In genomic region chr7:115707684-115708341, GRCh38 we compare ENCODE assay signal across 17 cellular contexts.
DNase-seq lines count a peak whose midpoint lies in the region; ATAC-seq and TF ChIP-seq lines count a peak whose summit lies in the region.
"Had no signal": no experiment of that assay in that cellular context is flagged by ENCODE, and none has a peak within 500 bp of the region (broad histone marks: within the 10 kb centered on the region; RNA-seq: fewer than 3 reads in every experiment).

No MANE protein-coding gene starts in this region.

- no peak overlapping the region for H3K4me3 Mint-ChIP-seq in Caco-2 (ENCODE audit: unreplicated experiment)
- H3K4me3 Mint-ChIP-seq: activated naive CD8-positive, alpha-beta T cell treated with anti-CD3 and anti-CD28 coated beads, Interleukin-2, amount 50 U/mL, for 24 hours; B cell had no signal

- H3K9me3 ChIP-seq in Caco-2, result no peaks in the 10 kb centered on the region
- H3K9me3 ChIP-seq: mucosa of descending colon, SK-N-SH had no signal

- H3K27me3 ChIP-seq in Caco-2 (replicated peaks; ENCODE audit: control insufficient read depth, insufficient read depth, low read length), result no peaks in the 10 kb centered on the region

- H3K4me3 ChIP-seq in Caco-2 (ENCODE audit: low read depth, low read length), result no peak overlapping the region
- H3K4me3 ChIP-seq: coronary artery, mucosa of descending colon had no signal

- TF ChIP-seq CTCF in Caco-2 (IDR thresholded peaks at IDR 0.05; ENCODE audit: insufficient read depth in 1 of 2, low read depth in 1 of 2, low read length in 1 of 2, severe bottlenecking in 1 of 2, unreplicated experiment in 1 of 2), result no peak
- no peak for TF ChIP-seq CTCF in GM10248 (IDR thresholded peaks at IDR 0.05; ENCODE audit: control extremely low read depth, extremely low read depth, low read depth, missing control alignments)

- H3K27me3 Mint-ChIP-seq in Caco-2 (ENCODE audit: insufficient read depth, unreplicated experiment), result peaks cover 6% of the 10 kb centered on the region
- H3K27me3 Mint-ChIP-seq: activated naive CD8-positive, alpha-beta T cell treated with anti-CD3 and anti-CD28 coated beads, Interleukin-2, amount 50 U/mL, for 24 hours; B cell had no signal

- peak overlapping the region; percentile 62 for H3K27ac Mint-ChIP-seq in Caco-2 (ENCODE audit: unreplicated experiment)
- H3K27ac Mint-ChIP-seq: activated naive CD8-positive, alpha-beta T cell treated with anti-CD3 and anti-CD28 coated beads, Interleukin-2, amount 50 U/mL, for 24 hours; B cell had no signal

- no peaks in the 10 kb centered on the region for H3K36me3 ChIP-seq in Caco-2 (ENCODE audit: control insufficient read depth, insufficient read depth, low read length)

- POLR2A ChIA-PET in Caco-2 (lab: Charles Lee), result no interaction called here
- POLR2A ChIA-PET in GM10248 (lab: Yijun Ruan, JAX), result no interaction called here

- H3K4me1 Mint-ChIP-seq in Caco-2 (ENCODE audit: low read depth, unreplicated experiment), result no peaks in the 10 kb centered on the region
- H3K4me1 Mint-ChIP-seq: activated naive CD8-positive, alpha-beta T cell treated with anti-CD3 and anti-CD28 coated beads, Interleukin-2, amount 50 U/mL, for 24 hours; B cell had no signal

- CTCF ChIA-PET in Caco-2 (lab: Charles Lee) (interaction anchor here (0.5 to 1.7 kb wide), 4 partner anchors 18 to 1686 kb away, joined by 3 to 5 read pairs (median 4); no protein-coding TSS in a partner anchor), GM10248 (lab: Yijun Ruan, JAX) (interaction anchor here (1.1 to 2.1 kb wide), 2 partner anchors 21 to 22 kb away, joined by 3 to 4 read pairs; no protein-coding TSS in a partner anchor)

- no peaks in the 10 kb centered on the region for H3K4me1 ChIP-seq in Caco-2

- no peaks in the 10 kb centered on the region for H3K9me3 Mint-ChIP-seq in Caco-2 (ENCODE audit: unreplicated experiment)
- H3K9me3 Mint-ChIP-seq: activated naive CD8-positive, alpha-beta T cell treated with anti-CD3 and anti-CD28 coated beads, Interleukin-2, amount 50 U/mL, for 24 hours had no signal

- intact Hi-C loops in Caco-2 (cut with micrococcal nuclease; ENCODE audit: unreplicated experiment), result loop anchor here (1.0 to 10.0 kb wide), 4 partner anchors 28 to 417 kb away; no protein-coding TSS in a partner anchor

- no TSS peak for BruUV-seq in Caco-2 (replicated peaks; lab: Mats Ljungman, UMichigan)

- ATAC-seq in HG03439 (IDR thresholded peaks at IDR 0.05; ENCODE audit: unreplicated experiment) (no peak), HG03097 (IDR thresholded peaks at IDR 0.05; ENCODE audit: low FRiP score, unreplicated experiment) (no peak)
- ATAC-seq: activated naive CD8-positive, alpha-beta T cell treated with anti-CD3 and anti-CD28 coated beads, Interleukin-2, amount 50 U/mL, for 24 hours had no signal

- H3K36me3 Mint-ChIP-seq in Caco-2 (ENCODE audit: insufficient read depth, unreplicated experiment), result no peaks in the 10 kb centered on the region

- no peak for DNase-seq in Caco-2
- peak; percentile 96 for DNase-seq in NCI-H1092 treated with DMSO at 0.1 percent for 48 hours (lab: John Stamatoyannopoulos, UW)
- DNase-seq in NCI-H446 (lab: John Stamatoyannopoulos, UW), result peak; percentile 88 to 89
- DNase-seq in fibroblast of gingiva (ENCODE audit: low read depth), result peak; percentile 18
- DNase-seq in GM10248 (ENCODE audit: extremely low spot score), result no peak
- no peak for DNase-seq in NCI-H524 treated with DMSO at 0.1 percent for 48 hours (lab: John Stamatoyannopoulos, UW)
- DNase-seq: activated CD8-positive, alpha-beta memory T cell treated with anti-CD3 and anti-CD28 coated beads, Interleukin-2, amount 50 U/mL, for 48 hours; HCEC 1CT; SK-N-SH; stimulated activated CD4-positive, alpha-beta T cell treated with anti-CD3 and anti-CD28 coated beads, Interleukin-4, amount 100 ng/mL, for 4 hours; stimulated activated naive CD4-positive, alpha-beta T cell had no signal

Comparison
In these comparisons a context has a peak if more than half of its experiments do, and no peak if none do; other contexts are left out.
1. DNase-seq: peak in NCI-H1092 treated with DMSO at 0.1 percent for 48 hours (single experiment), NCI-H446 (2 of 2) and fibroblast of gingiva (single experiment); none in Caco-2 (0 of 2), GM10248 (single experiment) and NCI-H524 treated with DMSO at 0.1 percent for 48 hours (single experiment).